Comparison of ENCODE assay signal across 17 cellular contexts in genomic region chr10:95303950-95304349, GRCh38. TPM values are rescaled to one million over a fixed set of nuclear protein-coding genes. Genes with fewer than 3 reads are reported as not detected.
DNase-seq lines count a peak whose midpoint lies in the region; TF ChIP-seq lines count a peak whose summit lies in the region.
"Had no signal": no experiment of that assay in that cellular context is flagged by ENCODE, and none has a peak within 500 bp of the region (broad histone marks: within the 10 kb centered on the region; RNA-seq: fewer than 3 reads in every experiment).

No MANE protein-coding gene starts in this region.

- peak overlapping the region; percentile 44; the same call in 1 of the 2 replicates for H3K27ac ChIP-seq in RWPE1
- H3K27ac ChIP-seq in mesendoderm (ENCODE audit: low read depth, low read length), result no peak overlapping the region
- H3K27ac ChIP-seq: 22Rv1; BLaER1 treated with 17β-estradiol and CSF1 and Interleukin-3, amounts not matched to agents 10 nM and 100 nM had no signal

- H3K79me1 ChIP-seq in mesendoderm (ENCODE audit: low read length), result no peaks in the 10 kb centered on the region

- peaks cover 8% of the 10 kb centered on the region for H3K4me1 ChIP-seq in mesendoderm (ENCODE audit: control insufficient read depth, low read depth, low read length)

- H3K36me3 ChIP-seq in mesendoderm (ENCODE audit: control insufficient read depth, insufficient read depth, low read length), result no peaks in the 10 kb centered on the region
- H3K36me3 ChIP-seq: BLaER1 treated with 17β-estradiol and CSF1 and Interleukin-3, amounts not matched to agents 10 nM and 100 nM had no signal

- no peak overlapping the region for H3K4me3 ChIP-seq in mesendoderm (ENCODE audit: low read length)
- H3K4me3 ChIP-seq: BLaER1 treated with 17β-estradiol and CSF1 and Interleukin-3, amounts not matched to agents 10 nM and 100 nM; GM12878 had no signal

- H2AK5ac ChIP-seq in mesendoderm (ENCODE audit: low read length), result peak overlapping the region; percentile 67

- CTCF ChIA-PET in RWPE1 (lab: Yijun Ruan, JAX), result interaction anchor here (0.9 kb wide), 1 partner anchor 61 kb away, joined by 3 read pairs; no protein-coding TSS in a partner anchor

- TF ChIP-seq CTCF in RWPE1 (conservative IDR thresholded peaks at IDR 0.05; ENCODE audit: low read depth), result no peak

- H3K4me2 ChIP-seq in mesendoderm (ENCODE audit: low read length), result no peak overlapping the region
- H3K4me2 ChIP-seq: BLaER1 treated with 17β-estradiol and CSF1 and Interleukin-3, amounts not matched to agents 10 nM and 100 nM had no signal

- no peak overlapping the region for H2BK15ac ChIP-seq in mesendoderm (replicated peaks; ENCODE audit: low read depth)

- no peaks in the 10 kb centered on the region for H3K27me3 ChIP-seq in mesendoderm (ENCODE audit: insufficient read depth, low read length, poor library complexity)
- H3K27me3 ChIP-seq: BLaER1 treated with 17β-estradiol and CSF1 and Interleukin-3, amounts not matched to agents 10 nM and 100 nM had no signal

- DNase-seq in DMS53 (lab: John Stamatoyannopoulos, UW), result peak; percentile 22
- DNase-seq in DMS53 treated with DMSO at 0.1 percent for 48 hours (lab: John Stamatoyannopoulos, UW; ENCODE audit: unreplicated experiment), result no peak
- DNase-seq in HT-29 (ENCODE audit: low spot score), result peak; percentile 68
- no peak for DNase-seq in RWPE1 (ENCODE audit: low spot score)
- no peak for DNase-seq in mesendoderm
- no peak for DNase-seq in hippocampal formation (lab: John Stamatoyannopoulos, UW)
- no peak for DNase-seq in amygdala (lab: John Stamatoyannopoulos, UW)
- DNase-seq in OCI-M1 (lab: John Stamatoyannopoulos, UW), result no peak
- DNase-seq: ACHN; CD4-positive, CD25-positive, alpha-beta regulatory T cell; DMS79; HCEC 1CT; HFFc6 had no signal

- H4K8ac ChIP-seq in mesendoderm (ENCODE audit: low read depth, low read length), result no peak overlapping the region

- no peak overlapping the region for H3K9ac ChIP-seq in mesendoderm (ENCODE audit: low read length)
- H3K9ac ChIP-seq: BLaER1 treated with 17β-estradiol and CSF1 and Interleukin-3, amounts not matched to agents 10 nM and 100 nM had no signal

- POLR2A ChIA-PET in RWPE1 (lab: Yijun Ruan, JAX; ENCODE audit: low non-redundant PET), result no interaction called here

- H4K5ac ChIP-seq in mesendoderm (ENCODE audit: low read length), result no peak overlapping the region

- no peaks in the 10 kb centered on the region for H3K79me2 ChIP-seq in mesendoderm (ENCODE audit: control insufficient read depth, insufficient read depth, low read length)

- peak overlapping the region; percentile 25 for H3K56ac ChIP-seq in mesendoderm (ENCODE audit: low read length)

- WGBS in mesendoderm (ENCODE audit: extremely low coverage, insufficient coverage, low lambda C conversion rate), result no CpG with 5 or more reads among the region's 1 CpG

- no peak overlapping the region for H2BK120ac ChIP-seq in mesendoderm (ENCODE audit: low read depth, low read length)

- no peak overlapping the region for H3K18ac ChIP-seq in mesendoderm (ENCODE audit: low read length)

- H2BK5ac ChIP-seq in mesendoderm (ENCODE audit: low read length), result no peak overlapping the region

- H3K4ac ChIP-seq in mesendoderm (ENCODE audit: low read depth, low read length), result no peak overlapping the region

- H3K23ac ChIP-seq in mesendoderm (ENCODE audit: low read length), result no peak overlapping the region

RNA-seq across cellular contexts. Expression of gene PDLIM1, which starts 13.1 kb away (rescaled TPM):
- 20.0 and 25.3 TPM in 2 replicates for total RNA-seq in HT-29 (2014; rRNA removed; shearing (Covaris generic))
- 212 TPM for polyA plus RNA-seq in mesendoderm (2013, experiment 1 of 2)
- polyA plus RNA-seq in mesendoderm (2013, experiment 2 of 2), result 220 TPM
- total RNA-seq: G401 had no signal

Comparison
In these comparisons a context has a peak if more than half of its experiments do, and no peak if none do; other contexts are left out.
1. DNase-seq: peak in DMS53 (single experiment) and HT-29 (single experiment); none in DMS53 treated with DMSO at 0.1 percent for 48 hours (single experiment), RWPE1 (single experiment), mesendoderm (single experiment), hippocampal formation (0 of 2), amygdala (0 of 56) and OCI-M1 (single experiment).